In genomic region chr7:24922099-24922773, GRCh38 we compare ENCODE assay signal across 1 cellular context.
TF ChIP-seq lines count a peak whose summit lies in the region.

No MANE protein-coding gene starts in this region.

TF ChIP-seq in GM12878, 131 proteins besides CTCF, POLR2A, EP300 and RAD21 (continued from another document):
- no peak for TF ChIP-seq E2F4 (IDR thresholded peaks at IDR 0.05; ENCODE audit: low read depth, low read length)
- no peak for TF ChIP-seq MTA3 (IDR thresholded peaks at IDR 0.05; ENCODE audit: borderline replicate concordance, low read length)
- TF ChIP-seq SMAD5 (IDR thresholded peaks at IDR 0.05; ENCODE audit: low read depth): no peak
- TF ChIP-seq, protein P1, sequence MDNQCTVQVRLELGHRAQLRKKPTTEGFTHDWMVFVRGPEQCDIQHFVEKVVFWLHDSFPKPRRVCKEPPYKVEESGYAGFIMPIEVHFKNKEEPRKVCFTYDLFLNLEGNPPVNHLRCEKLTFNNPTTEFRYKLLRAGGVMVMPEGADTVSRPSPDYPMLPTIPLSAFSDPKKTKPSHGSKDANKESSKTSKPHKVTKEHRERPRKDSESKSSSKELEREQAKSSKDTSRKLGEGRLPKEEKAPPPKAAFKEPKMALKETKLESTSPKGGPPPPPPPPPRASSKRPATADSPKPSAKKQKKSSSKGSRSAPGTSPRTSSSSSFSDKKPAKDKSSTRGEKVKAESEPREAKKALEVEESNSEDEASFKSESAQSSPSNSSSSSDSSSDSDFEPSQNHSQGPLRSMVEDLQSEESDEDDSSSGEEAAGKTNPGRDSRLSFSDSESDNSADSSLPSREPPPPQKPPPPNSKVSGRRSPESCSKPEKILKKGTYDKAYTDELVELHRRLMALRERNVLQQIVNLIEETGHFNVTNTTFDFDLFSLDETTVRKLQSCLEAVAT (IDR thresholded peaks at IDR 0.05): no peak
- TF ChIP-seq IKZF1 (conservative IDR thresholded peaks at IDR 0.05): no peak
- TF ChIP-seq NBN (IDR thresholded peaks at IDR 0.05): no peak
- TF ChIP-seq CBX3 (IDR thresholded peaks at IDR 0.05; ENCODE audit: borderline replicate concordance, low read depth): no peak
- no peak for TF ChIP-seq CBFB (IDR thresholded peaks at IDR 0.05; ENCODE audit: low read depth)
- TF ChIP-seq, protein P2, sequence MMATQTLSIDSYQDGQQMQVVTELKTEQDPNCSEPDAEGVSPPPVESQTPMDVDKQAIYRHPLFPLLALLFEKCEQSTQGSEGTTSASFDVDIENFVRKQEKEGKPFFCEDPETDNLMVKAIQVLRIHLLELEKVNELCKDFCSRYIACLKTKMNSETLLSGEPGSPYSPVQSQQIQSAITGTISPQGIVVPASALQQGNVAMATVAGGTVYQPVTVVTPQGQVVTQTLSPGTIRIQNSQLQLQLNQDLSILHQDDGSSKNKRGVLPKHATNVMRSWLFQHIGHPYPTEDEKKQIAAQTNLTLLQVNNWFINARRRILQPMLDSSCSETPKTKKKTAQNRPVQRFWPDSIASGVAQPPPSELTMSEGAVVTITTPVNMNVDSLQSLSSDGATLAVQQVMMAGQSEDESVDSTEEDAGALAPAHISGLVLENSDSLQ (IDR thresholded peaks at IDR 0.05): no peak
- TF ChIP-seq HDAC2 (IDR thresholded peaks at IDR 0.05): no peak
- TF ChIP-seq BRCA1 (IDR thresholded peaks at IDR 0.05; ENCODE audit: low read depth, low read length): no peak
- no peak for TF ChIP-seq ETV6 (conservative IDR thresholded peaks at IDR 0.05 in 1 of 2, IDR thresholded peaks at IDR 0.05 in 1 of 2; ENCODE audit: borderline replicate concordance in 1 of 2, low read depth in 1 of 2)
- TF ChIP-seq CHD1 (IDR thresholded peaks at IDR 0.05; ENCODE audit: low read depth, low read length): no peak
- no peak for TF ChIP-seq RFX5 (IDR thresholded peaks at IDR 0.05; ENCODE audit: low read depth, low read length)
- TF ChIP-seq, protein P3, sequence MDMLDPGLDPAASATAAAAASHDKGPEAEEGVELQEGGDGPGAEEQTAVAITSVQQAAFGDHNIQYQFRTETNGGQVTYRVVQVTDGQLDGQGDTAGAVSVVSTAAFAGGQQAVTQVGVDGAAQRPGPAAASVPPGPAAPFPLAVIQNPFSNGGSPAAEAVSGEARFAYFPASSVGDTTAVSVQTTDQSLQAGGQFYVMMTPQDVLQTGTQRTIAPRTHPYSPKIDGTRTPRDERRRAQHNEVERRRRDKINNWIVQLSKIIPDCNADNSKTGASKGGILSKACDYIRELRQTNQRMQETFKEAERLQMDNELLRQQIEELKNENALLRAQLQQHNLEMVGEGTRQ (IDR thresholded peaks at IDR 0.05; ENCODE audit: borderline replicate concordance, low read depth, low read length): no peak
- TF ChIP-seq RAD51 (IDR thresholded peaks at IDR 0.05): no peak
- no peak for TF ChIP-seq ZNF207 (IDR thresholded peaks at IDR 0.05; ENCODE audit: borderline replicate concordance)
